1 cellular context compared by ENCODE assay signal in the genomic region with DNA sequence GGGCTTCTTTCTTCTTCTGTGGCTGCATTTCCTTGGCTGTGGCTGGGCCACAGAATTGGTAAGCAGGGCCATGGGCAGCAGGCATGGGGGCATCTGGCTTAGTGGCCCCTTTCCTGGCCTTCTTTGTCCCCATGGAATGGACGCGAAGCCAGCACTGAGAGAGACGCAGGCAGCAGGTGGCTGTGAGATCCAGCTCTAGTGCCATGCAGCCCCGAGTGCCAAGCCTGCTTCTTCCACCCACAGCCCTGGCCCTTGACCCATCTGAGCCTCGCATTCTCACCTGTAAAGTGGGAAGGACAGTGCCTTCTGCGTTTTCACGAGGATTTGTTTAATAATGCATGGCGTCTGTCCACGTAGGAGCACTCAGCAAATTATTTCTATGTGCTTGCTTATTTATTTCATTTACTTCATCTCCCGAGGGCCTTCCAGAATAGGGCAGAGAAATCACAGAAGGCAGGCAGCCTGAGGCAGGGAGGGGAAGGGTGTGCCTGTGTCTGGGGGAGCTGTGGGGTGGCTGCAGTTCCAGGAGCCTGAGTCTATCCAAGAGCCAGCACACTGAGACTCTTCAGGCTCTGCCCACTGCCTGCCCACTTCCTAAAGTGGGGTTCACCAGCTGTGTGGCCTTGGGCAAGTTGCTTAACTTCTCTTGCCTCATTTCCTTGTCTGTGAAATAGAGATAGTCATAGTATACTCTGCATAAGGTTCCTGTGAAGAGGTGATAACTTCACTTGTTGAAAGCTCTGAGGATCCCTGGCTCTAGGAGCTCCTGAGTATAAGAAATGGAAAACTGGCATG.
TF ChIP-seq lines count a peak whose summit lies in the region.

No MANE protein-coding gene starts in this region.

TF ChIP-seq in IMR-90, 13 proteins besides CTCF, POLR2A, EP300 and RAD21 (continued from another document):
- TF ChIP-seq, protein P1, sequence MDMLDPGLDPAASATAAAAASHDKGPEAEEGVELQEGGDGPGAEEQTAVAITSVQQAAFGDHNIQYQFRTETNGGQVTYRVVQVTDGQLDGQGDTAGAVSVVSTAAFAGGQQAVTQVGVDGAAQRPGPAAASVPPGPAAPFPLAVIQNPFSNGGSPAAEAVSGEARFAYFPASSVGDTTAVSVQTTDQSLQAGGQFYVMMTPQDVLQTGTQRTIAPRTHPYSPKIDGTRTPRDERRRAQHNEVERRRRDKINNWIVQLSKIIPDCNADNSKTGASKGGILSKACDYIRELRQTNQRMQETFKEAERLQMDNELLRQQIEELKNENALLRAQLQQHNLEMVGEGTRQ (IDR thresholded peaks at IDR 0.05; ENCODE audit: low read depth, low read length): no peak
TF ChIP-seq in IMR-90: peak in this region for 1.
